2 cellular contexts compared by ENCODE assay signal in genomic region chr15:27770769-27771554, GRCh38.
A peak's percentile ranks its signal among the peaks of the same experiment; 100 is the strongest.
TF ChIP-seq lines count a peak whose summit lies in the region.

No MANE protein-coding gene starts in this region.

TF ChIP-seq in HepG2, 621 proteins besides CTCF, POLR2A, EP300 and RAD21 (continued from another document):
- no peak for TF ChIP-seq ZBTB25 (CRISPR knock-in tag; IDR thresholded peaks at IDR 0.05)

TF ChIP-seq in K562, 482 proteins besides CTCF, POLR2A, EP300 and RAD21 (continued from another document):
- TF ChIP-seq ZNF512 (tag; IDR thresholded peaks at IDR 0.05): peak; percentile 91
- TF ChIP-seq TRIM25 (IDR thresholded peaks at IDR 0.05; ENCODE audit: borderline replicate concordance): no peak
- TF ChIP-seq TFAP4 (CRISPR knock-in tag; IDR thresholded peaks at IDR 0.05; ENCODE audit: borderline replicate concordance): peak; percentile 12; the same call in 1 of the 2 replicates
- TF ChIP-seq PCBP1 (IDR thresholded peaks at IDR 0.05; ENCODE audit: low read depth, low read length, poor library complexity, severe bottlenecking): peak; percentile 33
- no peak for TF ChIP-seq SIN3B (IDR thresholded peaks at IDR 0.05; ENCODE audit: low read depth)
TF ChIP-seq in K562: peak in this region for 3.
